In the genomic region with DNA sequence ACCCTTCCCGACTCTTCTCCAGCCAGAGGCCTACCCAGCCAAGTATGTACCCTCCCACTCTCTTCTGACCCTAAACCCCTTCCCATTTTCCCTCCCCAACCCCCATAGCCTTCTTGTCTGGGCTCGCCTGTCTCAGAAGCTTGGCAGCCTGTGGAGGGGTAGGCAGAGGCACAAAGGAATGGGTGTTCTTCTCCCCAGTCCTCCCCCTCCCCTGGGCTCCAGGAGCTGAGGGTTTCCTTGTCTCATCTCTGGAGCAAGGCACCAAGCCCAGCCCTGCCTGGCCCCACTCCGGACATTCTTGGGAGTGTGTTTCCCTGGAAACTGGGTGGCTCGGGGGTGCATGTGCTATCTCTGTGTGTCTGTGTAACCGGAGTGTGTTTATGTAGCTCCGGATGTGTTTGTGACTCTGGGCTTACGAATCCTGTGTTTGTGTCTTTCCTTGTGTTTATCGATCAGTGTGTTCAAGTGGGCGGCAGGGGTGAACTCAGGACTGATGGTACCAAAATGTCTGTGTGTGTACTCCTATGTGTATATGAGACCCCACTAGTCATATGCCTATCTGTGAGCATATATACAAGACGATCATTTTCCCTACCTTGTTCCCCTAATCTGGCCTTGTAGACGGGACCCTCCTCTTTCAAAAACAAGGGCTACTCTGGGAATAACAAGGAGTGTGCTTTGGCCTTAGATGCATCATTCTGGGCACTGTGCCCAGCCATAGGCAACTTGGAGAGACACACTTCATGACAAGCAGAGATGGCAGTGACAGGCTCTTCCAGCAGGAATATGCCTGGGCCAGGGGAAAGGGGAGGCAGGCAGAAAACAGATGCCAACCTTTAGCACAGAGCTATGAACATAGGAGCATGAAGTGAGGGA, we compare ENCODE assay signal across 9 cellular contexts. TPM values are rescaled to one million over a fixed set of nuclear protein-coding genes. Genes with fewer than 3 reads are reported as not detected.
DNase-seq lines count a peak whose midpoint lies in the region; ATAC-seq and TF ChIP-seq lines count a peak whose summit lies in the region.
"Had no signal": no experiment of that assay in that cellular context is flagged by ENCODE, and none has a peak within 500 bp of the region (broad histone marks: within the 10 kb centered on the region; RNA-seq: fewer than 3 reads in every experiment).

No MANE protein-coding gene starts in this region.

- peak; percentile 44 to 75 (median 62) for ATAC-seq in right lobe of liver

- no peak for TF ChIP-seq POLR2A in right lobe of liver (IDR thresholded peaks at IDR 0.05)
- no peak for TF ChIP-seq POLR2A in suprapubic skin (IDR thresholded peaks at IDR 0.05)

- H3K27ac Mint-ChIP-seq in activated T-helper 1 cell treated with anti-CD3 and anti-CD28 coated beads, Interleukin-12 subunit alpha, Interleukin-12 subunit beta, Interleukin-2, Interleukin-4 antibody, amounts not matched to agents 30 ng/mL and 10 ng/mL and 1 ng/mL, durations not matched to agents 14 hours and 24 hours and 36 hours: no peak overlapping the region

- no peaks in the 10 kb centered on the region for H3K9me3 ChIP-seq in colonic mucosa
- no peaks in the 10 kb centered on the region for H3K9me3 ChIP-seq in right lobe of liver
- no peaks in the 10 kb centered on the region for H3K9me3 ChIP-seq in suprapubic skin
- H3K9me3 ChIP-seq: neutrophil had no signal

- peak overlapping the region; percentile 55 for H3K27ac ChIP-seq in colonic mucosa
- H3K27ac ChIP-seq in right lobe of liver: peak overlapping the region; percentile 17 to 80 (median 52)
- peak overlapping the region; percentile 84 for H3K27ac ChIP-seq in suprapubic skin
- H3K27ac ChIP-seq: neutrophil had no signal

- H3K36me3 ChIP-seq in colonic mucosa (no peaks in the 10 kb centered on the region), right lobe of liver (no peaks in the 10 kb centered on the region), suprapubic skin (peaks cover 25% of the 10 kb centered on the region)
- H3K36me3 ChIP-seq: neutrophil had no signal

- H3K4me1 ChIP-seq in colonic mucosa (peaks cover 16% of the 10 kb centered on the region), right lobe of liver (no peaks in the 10 kb centered on the region), suprapubic skin (peaks cover 67% of the 10 kb centered on the region)

- TF ChIP-seq CTCF in colonic mucosa (IDR thresholded peaks at IDR 0.05): no peak
- TF ChIP-seq CTCF in right lobe of liver (IDR thresholded peaks at IDR 0.05): no peak
- TF ChIP-seq CTCF in suprapubic skin (IDR thresholded peaks at IDR 0.05): no peak

- H3K9me3 Mint-ChIP-seq in activated T-helper 1 cell treated with anti-CD3 and anti-CD28 coated beads, Interleukin-12 subunit alpha, Interleukin-12 subunit beta, Interleukin-2, Interleukin-4 antibody, amounts not matched to agents 30 ng/mL and 10 ng/mL and 1 ng/mL, durations not matched to agents 14 hours and 24 hours and 36 hours: no peaks in the 10 kb centered on the region

- no peak for TF ChIP-seq EP300 in suprapubic skin (IDR thresholded peaks at IDR 0.05)

- peak; percentile 75 for DNase-seq in LHCN-M2 (ENCODE audit: low read depth)
- peak; percentile 55 for DNase-seq in colonic mucosa
- peak in 1 of 3 donors; percentile 54 for DNase-seq in right lobe of liver
- DNase-seq in suprapubic skin (ENCODE audit: low spot score in 2 of 2): peak; percentile 82 to 84
- no peak for DNase-seq in activated T-helper 1 cell treated with anti-CD3 and anti-CD28 coated beads, Interleukin-12 subunit alpha, Interleukin-12 subunit beta, Interleukin-2, Interleukin-4 antibody, amounts not matched to agents 30 ng/mL and 10 ng/mL and 1 ng/mL, durations not matched to agents 14 hours and 24 hours and 36 hours (ENCODE audit: low spot score)
- DNase-seq in NCI-H748 treated with DMSO at 0.1 percent for 48 hours (lab: John Stamatoyannopoulos, UW): no peak
- DNase-seq in OCI-M1 (lab: John Stamatoyannopoulos, UW): no peak
- no peak for DNase-seq in DMS53 treated with DMSO at 0.1 percent for 48 hours (lab: John Stamatoyannopoulos, UW; ENCODE audit: unreplicated experiment)

- WGBS in right lobe of liver (ENCODE audit: insufficient coverage, low coverage, low lambda C conversion rate, missing lambda C conversion rate): 70% methylated on average over 6 of the region's 11 CpGs
- WGBS in suprapubic skin: 52% methylated on average over 11 of the region's 11 CpGs

- H3K27me3 ChIP-seq in colonic mucosa (no peaks in the 10 kb centered on the region), right lobe of liver (no peaks in the 10 kb centered on the region), suprapubic skin (no peaks in the 10 kb centered on the region)

- no peaks in the 10 kb centered on the region for H3K36me3 Mint-ChIP-seq in activated T-helper 1 cell treated with anti-CD3 and anti-CD28 coated beads, Interleukin-12 subunit alpha, Interleukin-12 subunit beta, Interleukin-2, Interleukin-4 antibody, amounts not matched to agents 30 ng/mL and 10 ng/mL and 1 ng/mL, durations not matched to agents 14 hours and 24 hours and 36 hours (ENCODE audit: low read depth)

- no peak overlapping the region for H3K4me3 Mint-ChIP-seq in activated T-helper 1 cell treated with anti-CD3 and anti-CD28 coated beads, Interleukin-12 subunit alpha, Interleukin-12 subunit beta, Interleukin-2, Interleukin-4 antibody, amounts not matched to agents 30 ng/mL and 10 ng/mL and 1 ng/mL, durations not matched to agents 14 hours and 24 hours and 36 hours

- intact Hi-C loops in colonic mucosa (cut with DNase I): no loop called here
- intact Hi-C loops in right lobe of liver (cut with DNase I): no loop called here
- intact Hi-C loops in activated T-helper 1 cell treated with anti-CD3 and anti-CD28 coated beads, Interleukin-12 subunit alpha, Interleukin-12 subunit beta, Interleukin-2, Interleukin-4 antibody, amounts not matched to agents 30 ng/mL and 10 ng/mL and 1 ng/mL, durations not matched to agents 14 hours and 24 hours and 36 hours (cut with micrococcal nuclease): no loop called here

- peaks cover 17% of the 10 kb centered on the region for H3K27me3 Mint-ChIP-seq in activated T-helper 1 cell treated with anti-CD3 and anti-CD28 coated beads, Interleukin-12 subunit alpha, Interleukin-12 subunit beta, Interleukin-2, Interleukin-4 antibody, amounts not matched to agents 30 ng/mL and 10 ng/mL and 1 ng/mL, durations not matched to agents 14 hours and 24 hours and 36 hours (ENCODE audit: insufficient read depth)

- H3K4me3 ChIP-seq in colonic mucosa (no peak overlapping the region), right lobe of liver (no peak overlapping the region), suprapubic skin (no peak overlapping the region)

- H3K4me1 Mint-ChIP-seq in activated T-helper 1 cell treated with anti-CD3 and anti-CD28 coated beads, Interleukin-12 subunit alpha, Interleukin-12 subunit beta, Interleukin-2, Interleukin-4 antibody, amounts not matched to agents 30 ng/mL and 10 ng/mL and 1 ng/mL, durations not matched to agents 14 hours and 24 hours and 36 hours (ENCODE audit: low read depth): peaks cover 11% of the 10 kb centered on the region

- H3K9ac ChIP-seq in colonic mucosa (ENCODE audit: low read depth in 2 of 2, low read length in 2 of 2): peak overlapping the region in 1 of 2 donors; percentile 38

RNA-seq across cellular contexts. Expression of gene PHLDB1, which starts 10.9 kb away (rescaled TPM):
- total RNA-seq in LHCN-M2 (2014; rRNA removed) (79.0 and 88.7 TPM in 2 replicates), colonic mucosa (10 to 100 TPM; 60.1 to 88.6 TPM), right lobe of liver (10 to 100 TPM in 1 of 6 experiments, 1 to 10 TPM in 5; 5.4 to 11.7 (median 6.3) TPM), suprapubic skin (100 to 1,000 TPM in 2 of 4 donors, 10 to 100 TPM in 2; 48.7 to 117 (median 77.3) TPM)
- 94.1 TPM for polyA plus RNA-seq in LHCN-M2 (2012)
- 0.86 and 1.4 TPM in 2 replicates for total RNA-seq in activated T-helper 1 cell treated with anti-CD3 and anti-CD28 coated beads, Interleukin-12 subunit alpha, Interleukin-12 subunit beta, Interleukin-2, Interleukin-4 antibody, amounts not matched to agents 30 ng/mL and 10 ng/mL and 1 ng/mL, durations not matched to agents 14 hours and 24 hours and 36 hours

RNA-seq across cellular contexts. Expression of gene ARCN1, which starts 46.1 kb away (rescaled TPM):
- 149 and 156 TPM in 2 replicates for total RNA-seq in LHCN-M2 (2014; rRNA removed)
- 127 TPM for polyA plus RNA-seq in LHCN-M2 (2012)
- 100 to 1,000 TPM; 151 to 171 TPM for total RNA-seq in colonic mucosa
- 10 to 100 TPM; 58.3 to 91.7 (median 75.8) TPM for total RNA-seq in right lobe of liver
- 10 to 100 TPM; 70.3 to 80.7 (median 77.0) TPM for total RNA-seq in suprapubic skin
- 162 and 165 TPM in 2 replicates for total RNA-seq in activated T-helper 1 cell treated with anti-CD3 and anti-CD28 coated beads, Interleukin-12 subunit alpha, Interleukin-12 subunit beta, Interleukin-2, Interleukin-4 antibody, amounts not matched to agents 30 ng/mL and 10 ng/mL and 1 ng/mL, durations not matched to agents 14 hours and 24 hours and 36 hours

RNA-seq across cellular contexts. Expression of gene IFT46, which starts 52.6 kb away (rescaled TPM):
- 47.0 and 75.3 TPM in 2 replicates for total RNA-seq in LHCN-M2 (2014; rRNA removed)
- polyA plus RNA-seq in LHCN-M2 (2012): 25.5 TPM
- total RNA-seq in colonic mucosa: 1 to 10 TPM; 9.3 to 9.5 TPM
- 1 to 10 TPM; 4.0 to 6.4 (median 5.2) TPM for total RNA-seq in right lobe of liver
- 10 to 100 TPM; 16.3 to 25.7 (median 22.1) TPM for total RNA-seq in suprapubic skin
- 17.7 and 18.4 TPM in 2 replicates for total RNA-seq in activated T-helper 1 cell treated with anti-CD3 and anti-CD28 coated beads, Interleukin-12 subunit alpha, Interleukin-12 subunit beta, Interleukin-2, Interleukin-4 antibody, amounts not matched to agents 30 ng/mL and 10 ng/mL and 1 ng/mL, durations not matched to agents 14 hours and 24 hours and 36 hours

Comparison
In these comparisons a context has a peak if more than half of its experiments do, and no peak if none do; other contexts are left out.
1. DNase-seq: peak in LHCN-M2 (single experiment), colonic mucosa (single experiment) and suprapubic skin (2 of 2); none in activated T-helper 1 cell treated with anti-CD3 and anti-CD28 coated beads, Interleukin-12 subunit alpha, Interleukin-12 subunit beta, Interleukin-2, Interleukin-4 antibody, amounts not matched to agents 30 ng/mL and 10 ng/mL and 1 ng/mL, durations not matched to agents 14 hours and 24 hours and 36 hours (single experiment), NCI-H748 treated with DMSO at 0.1 percent for 48 hours (single experiment), OCI-M1 (single experiment) and DMS53 treated with DMSO at 0.1 percent for 48 hours (single experiment).
2. Peak in every context shown above with its lines, with median percentiles within 50 percentile points of each other: H3K27ac ChIP-seq.